ENCODE assay signal across 8 cellular contexts in genomic region chr12:56046027-56046780, GRCh38. TPM values are rescaled to one million over a fixed set of nuclear protein-coding genes. Genes with fewer than 3 reads are reported as not detected.
A peak's percentile ranks its signal among the peaks of the same experiment; 100 is the strongest.
DNase-seq lines count a peak whose midpoint lies in the region; ATAC-seq and TF ChIP-seq lines count a peak whose summit lies in the region.

No MANE protein-coding gene starts in this region.

- POLR2A ChIA-PET in MCF 10A (lab: Yijun Ruan, JAX): interaction anchor here (0.6 to 6.1 kb wide), 13 partner anchors 13 to 143 kb away, joined by 3 to 65 read pairs (median 5); partner anchors contain the start of genes ERBB3, ESYT1, MYL6 and PA2G4
- POLR2A ChIA-PET in RWPE1 (lab: Yijun Ruan, JAX; ENCODE audit: low non-redundant PET): interaction anchor here (0.6 to 0.7 kb wide), 3 partner anchors 37 to 316 kb away, joined by 3 to 6 read pairs (median 3); no protein-coding TSS in a partner anchor

- H3K27ac ChIP-seq in breast epithelium: no peak overlapping the region
- H3K27ac ChIP-seq in RWPE1: peak overlapping the region; percentile 65

- intact Hi-C loops in MCF 10A (cut with micrococcal nuclease): loop anchor here (2.0 kb wide), 1 partner anchor 33 kb away; no protein-coding TSS in a partner anchor
- intact Hi-C loops in breast epithelium (cut with DNase I; ENCODE audit: low total_unique reads): no loop called here
- intact Hi-C loops in Right ventricle myocardium superior (cut with DNase I): no loop called here

- H3K27ac Mint-ChIP-seq in MCF 10A (ENCODE audit: low read depth, unreplicated experiment): peak overlapping the region; percentile 77
- peak overlapping the region; percentile 53 for H3K27ac Mint-ChIP-seq in endothelial cell (ENCODE audit: unreplicated experiment)
- H3K27ac Mint-ChIP-seq in stimulated activated memory B cell treated with anti-CD40 and anti-IgM and Interleukin-4, amounts not matched to agents 10 μg/mL and 1 μg/mL and 100 μg/mL, for 72 hours: peak overlapping the region; percentile 60

- H3K4me3 Mint-ChIP-seq in MCF 10A (ENCODE audit: unreplicated experiment) (no peak overlapping the region), endothelial cell (ENCODE audit: unreplicated experiment) (peak overlapping the region; percentile 31)
- H3K4me3 Mint-ChIP-seq in stimulated activated memory B cell treated with anti-CD40 and anti-IgM and Interleukin-4, amounts not matched to agents 10 μg/mL and 1 μg/mL and 100 μg/mL, for 72 hours: no peak overlapping the region

- H3K36me3 ChIP-seq in breast epithelium: no peaks in the 10 kb centered on the region

- H3K4me3 ChIP-seq in breast epithelium: no peak overlapping the region

- TF ChIP-seq POLR2A in breast epithelium (IDR thresholded peaks at IDR 0.05): no peak

- BruUV-seq in MCF 10A (replicated peaks; lab: Mats Ljungman, UMichigan): no TSS peak

- H3K9me3 Mint-ChIP-seq in MCF 10A (ENCODE audit: unreplicated experiment) (no peaks in the 10 kb centered on the region), endothelial cell (ENCODE audit: unreplicated experiment) (no peaks in the 10 kb centered on the region)
- H3K9me3 Mint-ChIP-seq in stimulated activated memory B cell treated with anti-CD40 and anti-IgM and Interleukin-4, amounts not matched to agents 10 μg/mL and 1 μg/mL and 100 μg/mL, for 72 hours: no peaks in the 10 kb centered on the region

- peaks cover 3 to 7% of the 10 kb centered on the region in 2 donors for H3K4me1 ChIP-seq in breast epithelium

- H3K27me3 ChIP-seq in breast epithelium: no peaks in the 10 kb centered on the region

- peaks cover 7% of the 10 kb centered on the region for H3K4me1 Mint-ChIP-seq in MCF 10A (ENCODE audit: insufficient read depth, unreplicated experiment)
- H3K4me1 Mint-ChIP-seq in endothelial cell (ENCODE audit: unreplicated experiment): peaks cover 17% of the 10 kb centered on the region
- H3K4me1 Mint-ChIP-seq in stimulated activated memory B cell treated with anti-CD40 and anti-IgM and Interleukin-4, amounts not matched to agents 10 μg/mL and 1 μg/mL and 100 μg/mL, for 72 hours: peaks cover 20% of the 10 kb centered on the region

- TF ChIP-seq CTCF in MCF 10A (IDR thresholded peaks at IDR 0.05; ENCODE audit: unreplicated experiment) (no peak), breast epithelium (IDR thresholded peaks at IDR 0.05) (no peak), RWPE1 (conservative IDR thresholded peaks at IDR 0.05; ENCODE audit: low read depth) (no peak), endothelial cell (IDR thresholded peaks at IDR 0.05; ENCODE audit: unreplicated experiment) (no peak)

- no peak for ATAC-seq in stimulated activated memory B cell treated with anti-CD40 and anti-IgM and Interleukin-4, amounts not matched to agents 10 μg/mL and 1 μg/mL and 100 μg/mL, for 72 hours
- ATAC-seq in Right ventricle myocardium superior (ENCODE audit: poor library complexity): no peak
- ATAC-seq in GM18502 (IDR thresholded peaks at IDR 0.05; ENCODE audit: poor library complexity, unreplicated experiment): no peak

- H3K9me3 ChIP-seq in breast epithelium: no peaks in the 10 kb centered on the region

- CTCF ChIA-PET in MCF 10A (lab: Yijun Ruan, JAX) (interaction anchor here (0.6 to 4.0 kb wide), 20 partner anchors 13 to 1581 kb away, joined by 3 to 24 read pairs (median 4); partner anchors contain the start of genes PA2G4, RAB5B, RPL41 and ZC3H10), RWPE1 (lab: Yijun Ruan, JAX) (interaction anchor here (0.6 to 1.2 kb wide), 7 partner anchors 12 to 72 kb away, joined by 3 to 11 read pairs (median 4); partner anchors contain the start of gene ZC3H10)

- H3K27me3 Mint-ChIP-seq in MCF 10A (ENCODE audit: insufficient read depth, unreplicated experiment): no peaks in the 10 kb centered on the region
- peaks cover 9% of the 10 kb centered on the region for H3K27me3 Mint-ChIP-seq in endothelial cell (ENCODE audit: unreplicated experiment)
- H3K27me3 Mint-ChIP-seq in stimulated activated memory B cell treated with anti-CD40 and anti-IgM and Interleukin-4, amounts not matched to agents 10 μg/mL and 1 μg/mL and 100 μg/mL, for 72 hours: no peaks in the 10 kb centered on the region

- peaks cover 58% of the 10 kb centered on the region for H3K36me3 Mint-ChIP-seq in MCF 10A (ENCODE audit: insufficient read depth, unreplicated experiment)
- peaks cover 28% of the 10 kb centered on the region for H3K36me3 Mint-ChIP-seq in endothelial cell (ENCODE audit: low read depth, unreplicated experiment)
- H3K36me3 Mint-ChIP-seq in stimulated activated memory B cell treated with anti-CD40 and anti-IgM and Interleukin-4, amounts not matched to agents 10 μg/mL and 1 μg/mL and 100 μg/mL, for 72 hours: peaks cover 22% of the 10 kb centered on the region

- DNase-seq in MCF 10A (ENCODE audit: unreplicated experiment) (no peak), breast epithelium (ENCODE audit: low spot score in 2 of 2) (no peak), RWPE1 (ENCODE audit: low spot score) (no peak), endothelial cell (ENCODE audit: low spot score) (no peak), Right ventricle myocardium superior (no peak), GOT3 (lab: John Stamatoyannopoulos, UW) (no peak)

RNA-seq across cellular contexts. Expression of gene RPS26, which starts 4.5 kb away (rescaled TPM):
- total RNA-seq in MCF 10A (2022): 45.1 and 67.3 TPM in 2 replicates
- total RNA-seq in breast epithelium: 1,000 to 10,000 TPM in 1 of 3 donors, 100 to 1,000 TPM in 2; 557 to 1,840 (median 572) TPM
- total RNA-seq in endothelial cell (ENCODE audit: unreplicated experiment): 45.8 TPM
- total RNA-seq in Right ventricle myocardium superior: 34.6 TPM

RNA-seq across cellular contexts. Expression of gene IKZF4, which starts 25.4 kb away (rescaled TPM):
- total RNA-seq in MCF 10A (2022) (2.4 and 3.4 TPM in 2 replicates), breast epithelium (1 to 10 TPM; 2.9 to 4.6 (median 4.2) TPM), endothelial cell (ENCODE audit: unreplicated experiment) (3.0 TPM), Right ventricle myocardium superior (7.0 TPM)

RNA-seq across cellular contexts. Expression of gene ERBB3, which starts 33.8 kb away (rescaled TPM):
- total RNA-seq in MCF 10A (2022) (1.1 and 3.7 TPM in 2 replicates), breast epithelium (100 to 1,000 TPM in 2 of 3 donors, under 1 TPM in 1; 0.48 to 187 (median 119) TPM), endothelial cell (ENCODE audit: unreplicated experiment) (4.2 TPM), Right ventricle myocardium superior (4.8 TPM)

RNA-seq across cellular contexts. Expression of gene SUOX, which starts 49.1 kb away (rescaled TPM):
- 6.3 and 7.9 TPM in 2 replicates for total RNA-seq in MCF 10A (2022)
- total RNA-seq in breast epithelium: 10 to 100 TPM; 24.6 to 30.2 (median 29.9) TPM
- total RNA-seq in endothelial cell (ENCODE audit: unreplicated experiment): 31.6 TPM
- 29.7 TPM for total RNA-seq in Right ventricle myocardium superior

RNA-seq across cellular contexts. Expression of gene PA2G4, which starts 58.2 kb away (rescaled TPM):
- 158 and 205 TPM in 2 replicates for total RNA-seq in MCF 10A (2022)
- 100 to 1,000 TPM in 2 of 3 donors, 10 to 100 TPM in 1; 94.4 to 134 (median 116) TPM for total RNA-seq in breast epithelium
- total RNA-seq in endothelial cell (ENCODE audit: unreplicated experiment): 84.3 TPM
- 68.0 TPM for total RNA-seq in Right ventricle myocardium superior
